8 cellular contexts compared by ENCODE assay signal in the genomic region with DNA sequence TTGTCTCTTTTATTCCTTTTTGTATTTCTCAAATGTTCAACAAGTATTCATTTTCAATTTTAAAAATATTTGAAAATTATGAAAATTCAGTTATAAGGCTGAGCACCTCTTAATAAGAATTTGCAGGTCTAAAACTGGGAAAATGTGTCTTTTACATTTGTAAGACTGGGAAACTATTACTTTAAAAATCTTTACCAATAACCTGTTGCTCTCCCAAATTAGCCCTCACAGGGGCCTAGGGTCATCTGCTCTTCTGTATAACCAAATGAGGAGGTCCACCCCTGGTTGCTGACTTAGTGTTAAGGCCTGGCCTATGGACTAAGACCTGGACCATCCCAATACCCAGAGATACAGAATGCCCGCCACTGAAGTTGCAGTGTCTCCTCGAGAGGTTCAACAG.
"Had no signal": no experiment of that assay in that cellular context is flagged by ENCODE, and none has a peak within 500 bp of the region (broad histone marks: within the 10 kb centered on the region; RNA-seq: fewer than 3 reads in every experiment).

No MANE protein-coding gene starts in this region.

- ATAC-seq: K562 had no signal

- H3K9ac ChIP-seq: KMS-11 had no signal

- DNase-seq: IMR-90, KBM-7, KG1 had no signal

- H3K27ac ChIP-seq: HL-60, KMS-11 had no signal

- H3K27me3 Mint-ChIP-seq: IgD-negative memory B cell had no signal

- FAIRE-seq: HTR-8/SVneo, K562 had no signal

- H3K4me3 ChIP-seq: K562 had no signal

- H3K4me3 Mint-ChIP-seq: IgD-negative memory B cell had no signal
